ENCODE assay signal across 10 cellular contexts in genomic region chr9:136364369-136364748, GRCh38. TPM values are rescaled to one million over a fixed set of nuclear protein-coding genes. Genes with fewer than 3 reads are reported as not detected.
DNase-seq lines count a peak whose midpoint lies in the region; ATAC-seq and TF ChIP-seq lines count a peak whose summit lies in the region.
"Had no signal": no experiment of that assay in that cellular context is flagged by ENCODE, and none has a peak within 500 bp of the region (broad histone marks: within the 10 kb centered on the region; RNA-seq: fewer than 3 reads in every experiment).

No MANE protein-coding gene starts in this region.

- CTCF ChIA-PET in CD4-positive, alpha-beta T cell (lab: Charles Lee) = interaction anchor here (0.6 to 2.0 kb wide), 17 partner anchors 11 to 1214 kb away, joined by 3 to 18 read pairs (median 4); partner anchors contain the start of genes DPH7 and SNAPC4

- H2BK15ac ChIP-seq in H9 (ENCODE audit: low read depth, low read length) = no peak overlapping the region

- H3K27ac ChIP-seq in CD4-positive, alpha-beta T cell (ENCODE audit: low read depth, low read length) = no peak overlapping the region
- H3K27ac ChIP-seq in H9 (ENCODE audit: insufficient read length, low read depth, low read length) = no peak overlapping the region
- H3K27ac ChIP-seq in trophoblast cell (ENCODE audit: low read depth, low read length) = no peak overlapping the region
- H3K27ac ChIP-seq: right atrium auricular region had no signal

- H3K56ac ChIP-seq in H9 (ENCODE audit: insufficient read length, low read depth, low read length) = no peak overlapping the region

- H3K4me2 ChIP-seq in H9 (ENCODE audit: insufficient read depth, insufficient read length, low read length) = no peak overlapping the region
- H3K4me2 ChIP-seq in trophoblast cell (ENCODE audit: low read length) = no peak overlapping the region

- no peak overlapping the region for H3K27ac Mint-ChIP-seq in CD4-positive, alpha-beta T cell
- no peak overlapping the region for H3K27ac Mint-ChIP-seq in H9
- H3K27ac Mint-ChIP-seq in activated T-helper 1 cell treated with anti-CD3 and anti-CD28 coated beads, Interleukin-12 subunit alpha, Interleukin-12 subunit beta, Interleukin-2, Interleukin-4 antibody, amounts not matched to agents 30 ng/mL and 10 ng/mL and 1 ng/mL, durations not matched to agents 14 hours and 24 hours and 36 hours = no peak overlapping the region
- no peak overlapping the region for H3K27ac Mint-ChIP-seq in natural killer cell
- H3K27ac Mint-ChIP-seq: activated CD8-positive, alpha-beta memory T cell treated with anti-CD3 and anti-CD28 coated beads, Interleukin-2, amount 10 ng/mL, durations not matched to agents 7 days and 5 days had no signal

- H3K14ac ChIP-seq in H9 (ENCODE audit: insufficient read depth, low read length) (no peak overlapping the region), trophoblast cell (ENCODE audit: low read length) (no peak overlapping the region)

- H4K5ac ChIP-seq in H9 (ENCODE audit: insufficient read length, low read depth, low read length) = no peak overlapping the region

- H3K18ac ChIP-seq in H9 (ENCODE audit: insufficient read length, low read depth, low read length) = no peak overlapping the region
- H3K18ac ChIP-seq in trophoblast cell (ENCODE audit: low read length) = no peak overlapping the region

- no peaks in the 10 kb centered on the region for H3K23me2 ChIP-seq in H9 (ENCODE audit: insufficient read length, low read depth, low read length, poor library complexity, severe bottlenecking)

- H3K23ac ChIP-seq in H9 (ENCODE audit: insufficient read length, low read depth, low read length) (no peak overlapping the region), trophoblast cell (ENCODE audit: low read length) (no peak overlapping the region)

- H4K12ac ChIP-seq in trophoblast cell (ENCODE audit: low read depth, low read length) = no peak overlapping the region

- H2BK20ac ChIP-seq in H9 (ENCODE audit: low read depth, low read length, poor library complexity, severe bottlenecking) = no peak overlapping the region

- no peaks in the 10 kb centered on the region for H3K36me3 ChIP-seq in trophoblast cell (ENCODE audit: control insufficient read depth in 1 of 2, insufficient read depth in 2 of 2, low read length in 2 of 2)
- H3K36me3 ChIP-seq: right atrium auricular region had no signal

- H3K4me3 Mint-ChIP-seq in CD4-positive, alpha-beta T cell = peak overlapping the region; percentile 71
- H3K4me3 Mint-ChIP-seq in H9 = peak overlapping the region; percentile 40 to 64; a peak in 4 of 5 replicates
- peak overlapping the region; percentile 69 for H3K4me3 Mint-ChIP-seq in activated T-helper 1 cell treated with anti-CD3 and anti-CD28 coated beads, Interleukin-12 subunit alpha, Interleukin-12 subunit beta, Interleukin-2, Interleukin-4 antibody, amounts not matched to agents 30 ng/mL and 10 ng/mL and 1 ng/mL, durations not matched to agents 14 hours and 24 hours and 36 hours
- peak overlapping the region; percentile 65 for H3K4me3 Mint-ChIP-seq in natural killer cell
- H3K4me3 Mint-ChIP-seq: activated CD8-positive, alpha-beta memory T cell treated with anti-CD3 and anti-CD28 coated beads, Interleukin-2, amount 10 ng/mL, durations not matched to agents 7 days and 5 days had no signal

- no peak overlapping the region for H3K4me3 ChIP-seq in trophoblast cell (ENCODE audit: low read depth, low read length)

- no peak for ATAC-seq in CD4-positive, alpha-beta T cell (ENCODE audit: poor library complexity)
- ATAC-seq in natural killer cell (no peak), HG02973 (IDR thresholded peaks at IDR 0.05; ENCODE audit: unreplicated experiment) (no peak), HG03097 (IDR thresholded peaks at IDR 0.05; ENCODE audit: low FRiP score, unreplicated experiment) (no peak)

- no peaks in the 10 kb centered on the region for H3K4me1 ChIP-seq in H9 (ENCODE audit: insufficient read depth, low read length)
- H3K4me1 ChIP-seq in trophoblast cell (ENCODE audit: control insufficient read depth in 1 of 2, insufficient read depth in 2 of 2, low read length in 2 of 2) = peaks cover 8 to 14% of the 10 kb centered on the region in 2 experiments

- H4K91ac ChIP-seq in H9 (ENCODE audit: insufficient read length, low read depth, low read length) (no peak overlapping the region), trophoblast cell (ENCODE audit: low read depth, low read length) (no peak overlapping the region)

- H2BK5ac ChIP-seq in H9 (ENCODE audit: insufficient read length, low read length) (no peak overlapping the region), trophoblast cell (ENCODE audit: low read depth, low read length, poor library complexity) (no peak overlapping the region)

- no peaks in the 10 kb centered on the region for H3K27me3 ChIP-seq in CD4-positive, alpha-beta T cell (ENCODE audit: control insufficient read depth, insufficient read depth, low read length)
- H3K27me3 ChIP-seq in H9 (ENCODE audit: insufficient read depth, low read length) (no peaks in the 10 kb centered on the region), trophoblast cell (ENCODE audit: insufficient read depth, low read length) (no peaks in the 10 kb centered on the region)
- H3K27me3 ChIP-seq: right atrium auricular region had no signal

- WGBS in H9 (ENCODE audit: extremely low coverage, insufficient read length, low lambda C conversion rate) = no CpG with 5 or more reads among the region's 25 CpGs
- no CpG with 5 or more reads among the region's 25 CpGs for WGBS in trophoblast cell (ENCODE audit: extremely low coverage, insufficient coverage, insufficient read length)

- H3K79me1 ChIP-seq in H9 (ENCODE audit: insufficient read depth, low read depth, low read length, poor library complexity, severe bottlenecking) = no peaks in the 10 kb centered on the region
- peaks cover 3% of the 10 kb centered on the region for H3K79me1 ChIP-seq in trophoblast cell (ENCODE audit: low read length)

- H2AK5ac ChIP-seq in H9 (ENCODE audit: insufficient read length, low read length) (no peak overlapping the region), trophoblast cell (ENCODE audit: low read length) (no peak overlapping the region)

- no peaks in the 10 kb centered on the region for H3K27me3 Mint-ChIP-seq in CD4-positive, alpha-beta T cell
- peaks cover 1% of the 10 kb centered on the region; the same call in 1 of the 2 replicates for H3K27me3 Mint-ChIP-seq in H9 (ENCODE audit: low read depth)
- H3K27me3 Mint-ChIP-seq in activated T-helper 1 cell treated with anti-CD3 and anti-CD28 coated beads, Interleukin-12 subunit alpha, Interleukin-12 subunit beta, Interleukin-2, Interleukin-4 antibody, amounts not matched to agents 30 ng/mL and 10 ng/mL and 1 ng/mL, durations not matched to agents 14 hours and 24 hours and 36 hours (ENCODE audit: insufficient read depth) = no peaks in the 10 kb centered on the region
- no peaks in the 10 kb centered on the region for H3K27me3 Mint-ChIP-seq in natural killer cell (ENCODE audit: low read depth in 2 of 2)
- H3K27me3 Mint-ChIP-seq: activated CD8-positive, alpha-beta memory T cell treated with anti-CD3 and anti-CD28 coated beads, Interleukin-2, amount 10 ng/mL, durations not matched to agents 7 days and 5 days had no signal

- intact Hi-C loops in CD4-positive, alpha-beta T cell (cut with DNase I, micrococcal nuclease) = loop anchor here in 1 of 2 experiments (5.0 kb wide), 2 partner anchors 247 to 523 kb away; partner anchors contain the start of genes TMEM250 and TRAF2
- intact Hi-C loops in activated T-helper 1 cell treated with anti-CD3 and anti-CD28 coated beads, Interleukin-12 subunit alpha, Interleukin-12 subunit beta, Interleukin-2, Interleukin-4 antibody, amounts not matched to agents 30 ng/mL and 10 ng/mL and 1 ng/mL, durations not matched to agents 14 hours and 24 hours and 36 hours (cut with micrococcal nuclease) = no loop called here
- intact Hi-C loops in natural killer cell (cut with micrococcal nuclease) = loop anchor here (10.0 kb wide), 1 partner anchor 50 kb away; no protein-coding TSS in a partner anchor

- H3T11ph ChIP-seq in H9 (ENCODE audit: low read length) = no peak overlapping the region

- H2BK120ac ChIP-seq in H9 (ENCODE audit: low read depth, low read length, poor library complexity, severe bottlenecking) = no peak overlapping the region
- no peak overlapping the region for H2BK120ac ChIP-seq in trophoblast cell (ENCODE audit: insufficient read depth, low read length, poor library complexity)

- H4K20me1 ChIP-seq in H9 (ENCODE audit: control insufficient read depth, insufficient read depth, insufficient read length) = no peaks in the 10 kb centered on the region

- H4K8ac ChIP-seq in H9 (replicated peaks; ENCODE audit: insufficient read length, low read depth, low read length) (no peak overlapping the region), trophoblast cell (ENCODE audit: low read depth, low read length) (no peak overlapping the region)

- no peak overlapping the region for H2AFZ ChIP-seq in H9 (ENCODE audit: low read length)
- no peak overlapping the region for H2AFZ ChIP-seq in trophoblast cell (ENCODE audit: insufficient read depth, low read length, poor library complexity)

- no peaks in the 10 kb centered on the region for H3K9me3 Mint-ChIP-seq in CD4-positive, alpha-beta T cell
- no peaks in the 10 kb centered on the region for H3K9me3 Mint-ChIP-seq in H9
- no peaks in the 10 kb centered on the region for H3K9me3 Mint-ChIP-seq in activated T-helper 1 cell treated with anti-CD3 and anti-CD28 coated beads, Interleukin-12 subunit alpha, Interleukin-12 subunit beta, Interleukin-2, Interleukin-4 antibody, amounts not matched to agents 30 ng/mL and 10 ng/mL and 1 ng/mL, durations not matched to agents 14 hours and 24 hours and 36 hours
- H3K9me3 Mint-ChIP-seq in natural killer cell = no peaks in the 10 kb centered on the region

- no peak for DNase-seq in CD4-positive, alpha-beta T cell
- no peak for DNase-seq in H9
- DNase-seq in activated T-helper 1 cell treated with anti-CD3 and anti-CD28 coated beads, Interleukin-12 subunit alpha, Interleukin-12 subunit beta, Interleukin-2, Interleukin-4 antibody, amounts not matched to agents 30 ng/mL and 10 ng/mL and 1 ng/mL, durations not matched to agents 14 hours and 24 hours and 36 hours (ENCODE audit: low spot score) = no peak
- no peak for DNase-seq in natural killer cell
- DNase-seq in trophoblast cell = no peak
- no peak for DNase-seq in NCI-H2227 (lab: John Stamatoyannopoulos, UW; ENCODE audit: unreplicated experiment)

- POLR2A ChIA-PET in CD4-positive, alpha-beta T cell (lab: Charles Lee) = interaction anchor here (0.7 to 1.7 kb wide), 8 partner anchors 10 to 255 kb away, joined by 3 to 15 read pairs (median 5); partner anchors contain the start of gene SNAPC4

- H3K4me1 Mint-ChIP-seq in CD4-positive, alpha-beta T cell (ENCODE audit: low read depth) = peaks cover 5% of the 10 kb centered on the region
- H3K4me1 Mint-ChIP-seq in H9 = peaks cover 3 to 5% of the 10 kb centered on the region in 2 experiments; a peak in 1 of 4 replicates
- peaks cover 6% of the 10 kb centered on the region for H3K4me1 Mint-ChIP-seq in activated T-helper 1 cell treated with anti-CD3 and anti-CD28 coated beads, Interleukin-12 subunit alpha, Interleukin-12 subunit beta, Interleukin-2, Interleukin-4 antibody, amounts not matched to agents 30 ng/mL and 10 ng/mL and 1 ng/mL, durations not matched to agents 14 hours and 24 hours and 36 hours (ENCODE audit: low read depth)
- peaks cover 0 to 5% of the 10 kb centered on the region in 2 donors for H3K4me1 Mint-ChIP-seq in natural killer cell

- H2BK12ac ChIP-seq in H9 (ENCODE audit: insufficient read length, low read depth, low read length) = no peak overlapping the region
- no peak overlapping the region for H2BK12ac ChIP-seq in trophoblast cell (ENCODE audit: low read length)

- H3K36me3 Mint-ChIP-seq in CD4-positive, alpha-beta T cell (ENCODE audit: low read depth) = peaks cover 8% of the 10 kb centered on the region
- H3K36me3 Mint-ChIP-seq in H9 (ENCODE audit: insufficient read depth in 1 of 3, low read depth in 3 of 3) (peaks cover 0 to 10% (median 0%) of the 10 kb centered on the region in 3 experiments; a peak in 3 of 7 replicates), natural killer cell (no peaks in the 10 kb centered on the region)
- H3K36me3 Mint-ChIP-seq in activated T-helper 1 cell treated with anti-CD3 and anti-CD28 coated beads, Interleukin-12 subunit alpha, Interleukin-12 subunit beta, Interleukin-2, Interleukin-4 antibody, amounts not matched to agents 30 ng/mL and 10 ng/mL and 1 ng/mL, durations not matched to agents 14 hours and 24 hours and 36 hours (ENCODE audit: low read depth) = peaks cover 4% of the 10 kb centered on the region
- H3K36me3 Mint-ChIP-seq: activated CD8-positive, alpha-beta memory T cell treated with anti-CD3 and anti-CD28 coated beads, Interleukin-2, amount 10 ng/mL, durations not matched to agents 7 days and 5 days had no signal

- H3K4ac ChIP-seq in H9 (ENCODE audit: low read depth, low read length) (no peak overlapping the region), trophoblast cell (ENCODE audit: low read depth, low read length) (no peak overlapping the region)

- no peaks in the 10 kb centered on the region for H3K9me3 ChIP-seq in CD4-positive, alpha-beta T cell (ENCODE audit: control insufficient read depth, low read length)
- H3K9me3 ChIP-seq in H9 (ENCODE audit: control insufficient read depth, low read depth, low read length) = no peaks in the 10 kb centered on the region
- no peaks in the 10 kb centered on the region for H3K9me3 ChIP-seq in trophoblast cell (ENCODE audit: insufficient read depth, low read depth, low read length)
- H3K9me3 ChIP-seq: right atrium auricular region had no signal

- TF ChIP-seq CTCF in CD4-positive, alpha-beta T cell (IDR thresholded peaks at IDR 0.05) = no peak
- TF ChIP-seq CTCF in H9 (conservative IDR thresholded peaks at IDR 0.05) = no peak
- TF ChIP-seq CTCF in natural killer cell (IDR thresholded peaks at IDR 0.05) = no peak

- H3K79me2 ChIP-seq in H9 (ENCODE audit: insufficient read depth, low read length) (no peaks in the 10 kb centered on the region), trophoblast cell (ENCODE audit: control insufficient read depth, insufficient read depth, low read length, poor library complexity) (peaks cover 2% of the 10 kb centered on the region)

- H3K9ac ChIP-seq in H9 (ENCODE audit: extremely low read depth, insufficient read length, low read length) (no peak overlapping the region), trophoblast cell (ENCODE audit: low read length) (no peak overlapping the region)

RNA-seq across cellular contexts. Expression of gene DNLZ, which starts 0.8 kb away (rescaled TPM):
- 10 to 100 TPM; 15.4 to 17.0 TPM for total RNA-seq in CD4-positive, alpha-beta T cell
- total RNA-seq in H9 (2021) = 22.3 and 24.8 TPM in 2 replicates
- total RNA-seq in activated T-helper 1 cell treated with anti-CD3 and anti-CD28 coated beads, Interleukin-12 subunit alpha, Interleukin-12 subunit beta, Interleukin-2, Interleukin-4 antibody, amounts not matched to agents 30 ng/mL and 10 ng/mL and 1 ng/mL, durations not matched to agents 14 hours and 24 hours and 36 hours = 35.2 TPM in 2 replicates
- total RNA-seq in natural killer cell = 10 to 100 TPM; 24.6 to 34.8 (median 28.9) TPM
- polyA plus RNA-seq in trophoblast cell (2013) = 8.7 and 10.1 TPM in 2 replicates

RNA-seq across cellular contexts. Expression of gene CARD9, which starts 9.1 kb away (rescaled TPM):
- total RNA-seq in CD4-positive, alpha-beta T cell = under 1 TPM; 0.36 to 0.64 TPM
- 5.5 and 5.6 TPM in 2 replicates for total RNA-seq in H9 (2021)
- total RNA-seq in activated T-helper 1 cell treated with anti-CD3 and anti-CD28 coated beads, Interleukin-12 subunit alpha, Interleukin-12 subunit beta, Interleukin-2, Interleukin-4 antibody, amounts not matched to agents 30 ng/mL and 10 ng/mL and 1 ng/mL, durations not matched to agents 14 hours and 24 hours and 36 hours = 7.1 and 7.2 TPM in 2 replicates
- total RNA-seq in natural killer cell = 1 to 10 TPM; 1.6 to 4.2 (median 4.0) TPM
- 0.55 and 0.61 TPM in 2 replicates for polyA plus RNA-seq in trophoblast cell (2013)

RNA-seq across cellular contexts. Expression of gene SNAPC4, which starts 35.6 kb away (rescaled TPM):
- total RNA-seq in CD4-positive, alpha-beta T cell = 1 to 10 TPM; 7.7 to 8.0 TPM
- total RNA-seq in H9 (2021) (29.7 TPM in 2 replicates), natural killer cell (10 to 100 TPM in 1 of 3 donors, 1 to 10 TPM in 2; 9.0 to 11.3 (median 9.4) TPM)
- total RNA-seq in activated T-helper 1 cell treated with anti-CD3 and anti-CD28 coated beads, Interleukin-12 subunit alpha, Interleukin-12 subunit beta, Interleukin-2, Interleukin-4 antibody, amounts not matched to agents 30 ng/mL and 10 ng/mL and 1 ng/mL, durations not matched to agents 14 hours and 24 hours and 36 hours = 26.7 TPM in 2 replicates
- polyA plus RNA-seq in trophoblast cell (2013) = 6.8 and 7.2 TPM in 2 replicates

RNA-seq across cellular contexts. Expression of gene GPSM1, which starts 37.0 kb away (rescaled TPM):
- total RNA-seq in CD4-positive, alpha-beta T cell = 1 to 10 TPM; 7.7 to 8.6 TPM
- total RNA-seq in H9 (2021) = 22.1 and 24.7 TPM in 2 replicates
- total RNA-seq in activated T-helper 1 cell treated with anti-CD3 and anti-CD28 coated beads, Interleukin-12 subunit alpha, Interleukin-12 subunit beta, Interleukin-2, Interleukin-4 antibody, amounts not matched to agents 30 ng/mL and 10 ng/mL and 1 ng/mL, durations not matched to agents 14 hours and 24 hours and 36 hours = 18.3 and 19.1 TPM in 2 replicates
- total RNA-seq in natural killer cell = 1 to 10 TPM; 2.6 to 4.2 (median 3.4) TPM
- 17.8 and 18.5 TPM in 2 replicates for polyA plus RNA-seq in trophoblast cell (2013)

RNA-seq across cellular contexts. Expression of gene ENTR1, which starts 46.1 kb away (rescaled TPM):
- 10 to 100 TPM; 37.7 to 43.2 TPM for total RNA-seq in CD4-positive, alpha-beta T cell
- total RNA-seq in H9 (2021) (105 and 108 TPM in 2 replicates), natural killer cell (10 to 100 TPM; 38.7 to 62.3 (median 41.6) TPM)
- total RNA-seq in activated T-helper 1 cell treated with anti-CD3 and anti-CD28 coated beads, Interleukin-12 subunit alpha, Interleukin-12 subunit beta, Interleukin-2, Interleukin-4 antibody, amounts not matched to agents 30 ng/mL and 10 ng/mL and 1 ng/mL, durations not matched to agents 14 hours and 24 hours and 36 hours = 50.0 and 54.5 TPM in 2 replicates
- 53.0 and 55.7 TPM in 2 replicates for polyA plus RNA-seq in trophoblast cell (2013)
